Comparison of ENCODE assay signal across 1 cellular context in the genomic region with DNA sequence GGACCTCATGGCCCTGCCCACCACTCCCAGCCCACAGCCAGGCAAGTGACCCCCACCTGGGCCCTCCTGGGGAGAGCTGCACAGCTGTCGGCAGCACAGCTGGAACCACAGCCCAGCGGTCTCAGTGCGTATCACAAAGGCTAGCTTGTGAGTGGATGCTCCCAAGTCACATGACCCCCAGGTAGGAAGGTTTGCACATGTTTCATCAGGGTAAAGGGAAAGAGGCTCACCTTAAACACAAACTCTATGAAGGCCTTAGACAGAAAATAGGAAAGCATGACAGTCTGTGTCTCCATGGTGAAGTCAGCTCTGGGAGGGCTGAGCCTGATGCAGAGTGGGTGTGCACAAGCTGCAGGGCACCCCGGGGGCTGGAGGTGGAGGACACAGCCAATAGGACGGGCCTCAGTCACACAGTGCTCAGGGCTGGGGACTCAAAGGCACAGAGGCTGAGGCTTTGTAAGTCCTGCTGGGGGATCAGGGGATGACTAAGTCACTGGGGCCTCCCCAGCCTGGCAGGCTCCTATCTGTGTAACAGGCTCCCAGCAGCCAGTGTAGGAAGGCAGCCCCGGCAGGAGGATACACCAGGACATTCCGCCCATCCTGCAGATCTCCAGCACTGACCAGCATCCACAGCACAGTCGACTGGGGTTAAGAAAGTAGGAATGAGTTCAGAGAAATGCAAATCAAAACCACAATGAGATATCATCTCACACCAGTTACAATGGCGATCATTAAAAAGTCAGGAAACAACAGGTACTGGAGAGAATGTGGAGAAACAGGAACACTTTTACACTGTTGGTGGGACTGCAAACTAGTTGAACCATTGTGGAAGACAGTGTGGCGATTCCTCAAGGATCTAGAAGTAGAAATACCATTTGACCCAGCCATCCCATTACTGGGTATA.
TF ChIP-seq lines count a peak whose summit lies in the region.

No MANE protein-coding gene starts in this region.

TF ChIP-seq in GM23338, 12 proteins besides CTCF, POLR2A, EP300 and RAD21 (continued from another document):
- TF ChIP-seq, protein P1, sequence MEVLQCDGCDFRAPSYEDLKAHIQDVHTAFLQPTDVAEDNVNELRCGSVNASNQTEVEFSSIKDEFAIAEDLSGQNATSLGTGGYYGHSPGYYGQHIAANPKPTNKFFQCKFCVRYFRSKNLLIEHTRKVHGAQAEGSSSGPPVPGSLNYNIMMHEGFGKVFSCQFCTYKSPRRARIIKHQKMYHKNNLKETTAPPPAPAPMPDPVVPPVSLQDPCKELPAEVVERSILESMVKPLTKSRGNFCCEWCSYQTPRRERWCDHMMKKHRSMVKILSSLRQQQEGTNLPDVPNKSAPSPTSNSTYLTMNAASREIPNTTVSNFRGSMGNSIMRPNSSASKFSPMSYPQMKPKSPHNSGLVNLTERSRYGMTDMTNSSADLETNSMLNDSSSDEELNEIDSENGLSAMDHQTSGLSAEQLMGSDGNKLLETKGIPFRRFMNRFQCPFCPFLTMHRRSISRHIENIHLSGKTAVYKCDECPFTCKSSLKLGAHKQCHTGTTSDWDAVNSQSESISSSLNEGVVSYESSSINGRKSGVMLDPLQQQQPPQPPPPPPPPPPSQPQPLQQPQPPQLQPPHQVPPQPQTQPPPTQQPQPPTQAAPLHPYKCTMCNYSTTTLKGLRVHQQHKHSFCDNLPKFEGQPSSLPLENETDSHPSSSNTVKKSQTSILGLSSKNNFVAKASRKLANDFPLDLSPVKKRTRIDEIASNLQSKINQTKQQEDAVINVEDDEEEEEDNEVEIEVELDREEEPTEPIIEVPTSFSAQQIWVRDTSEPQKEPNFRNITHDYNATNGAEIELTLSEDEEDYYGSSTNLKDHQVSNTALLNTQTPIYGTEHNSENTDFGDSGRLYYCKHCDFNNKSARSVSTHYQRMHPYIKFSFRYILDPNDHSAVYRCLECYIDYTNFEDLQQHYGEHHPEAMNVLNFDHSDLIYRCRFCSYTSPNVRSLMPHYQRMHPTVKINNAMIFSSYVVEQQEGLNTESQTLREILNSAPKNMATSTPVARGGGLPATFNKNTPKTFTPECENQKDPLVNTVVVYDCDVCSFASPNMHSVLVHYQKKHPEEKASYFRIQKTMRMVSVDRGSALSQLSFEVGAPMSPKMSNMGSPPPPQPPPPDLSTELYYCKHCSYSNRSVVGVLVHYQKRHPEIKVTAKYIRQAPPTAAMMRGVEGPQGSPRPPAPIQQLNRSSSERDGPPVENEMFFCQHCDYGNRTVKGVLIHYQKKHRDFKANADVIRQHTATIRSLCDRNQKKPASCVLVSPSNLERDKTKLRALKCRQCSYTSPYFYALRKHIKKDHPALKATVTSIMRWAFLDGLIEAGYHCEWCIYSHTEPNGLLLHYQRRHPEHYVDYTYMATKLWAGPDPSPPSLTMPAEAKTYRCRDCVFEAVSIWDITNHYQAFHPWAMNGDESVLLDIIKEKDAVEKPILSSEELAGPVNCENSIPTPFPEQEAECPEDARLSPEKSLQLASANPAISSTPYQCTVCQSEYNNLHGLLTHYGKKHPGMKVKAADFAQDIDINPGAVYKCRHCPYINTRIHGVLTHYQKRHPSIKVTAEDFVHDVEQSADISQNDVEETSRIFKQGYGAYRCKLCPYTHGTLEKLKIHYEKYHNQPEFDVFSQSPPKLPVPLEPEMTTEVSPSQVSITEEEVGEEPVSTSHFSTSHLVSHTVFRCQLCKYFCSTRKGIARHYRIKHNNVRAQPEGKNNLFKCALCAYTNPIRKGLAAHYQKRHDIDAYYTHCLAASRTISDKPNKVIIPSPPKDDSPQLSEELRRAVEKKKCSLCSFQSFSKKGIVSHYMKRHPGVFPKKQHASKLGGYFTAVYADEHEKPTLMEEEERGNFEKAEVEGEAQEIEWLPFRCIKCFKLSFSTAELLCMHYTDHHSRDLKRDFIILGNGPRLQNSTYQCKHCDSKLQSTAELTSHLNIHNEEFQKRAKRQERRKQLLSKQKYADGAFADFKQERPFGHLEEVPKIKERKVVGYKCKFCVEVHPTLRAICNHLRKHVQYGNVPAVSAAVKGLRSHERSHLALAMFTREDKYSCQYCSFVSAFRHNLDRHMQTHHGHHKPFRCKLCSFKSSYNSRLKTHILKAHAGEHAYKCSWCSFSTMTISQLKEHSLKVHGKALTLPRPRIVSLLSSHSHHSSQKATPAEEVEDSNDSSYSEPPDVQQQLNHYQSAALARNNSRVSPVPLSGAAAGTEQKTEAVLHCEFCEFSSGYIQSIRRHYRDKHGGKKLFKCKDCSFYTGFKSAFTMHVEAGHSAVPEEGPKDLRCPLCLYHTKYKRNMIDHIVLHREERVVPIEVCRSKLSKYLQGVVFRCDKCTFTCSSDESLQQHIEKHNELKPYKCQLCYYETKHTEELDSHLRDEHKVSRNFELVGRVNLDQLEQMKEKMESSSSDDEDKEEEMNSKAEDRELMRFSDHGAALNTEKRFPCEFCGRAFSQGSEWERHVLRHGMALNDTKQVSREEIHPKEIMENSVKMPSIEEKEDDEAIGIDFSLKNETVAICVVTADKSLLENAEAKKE (CRISPR knock-in tag; IDR thresholded peaks at IDR 0.05), result no peak
- TF ChIP-seq STAT1 (IDR thresholded peaks at IDR 0.05; ENCODE audit: unreplicated experiment), result no peak
- no peak for TF ChIP-seq EZH2phosphoT487 (IDR thresholded peaks at IDR 0.05; ENCODE audit: unreplicated experiment)
- no peak for TF ChIP-seq EZH2 (IDR thresholded peaks at IDR 0.05; ENCODE audit: low read depth, unreplicated experiment)
